ENCODE assay signal across 8 cellular contexts in the genomic region with DNA sequence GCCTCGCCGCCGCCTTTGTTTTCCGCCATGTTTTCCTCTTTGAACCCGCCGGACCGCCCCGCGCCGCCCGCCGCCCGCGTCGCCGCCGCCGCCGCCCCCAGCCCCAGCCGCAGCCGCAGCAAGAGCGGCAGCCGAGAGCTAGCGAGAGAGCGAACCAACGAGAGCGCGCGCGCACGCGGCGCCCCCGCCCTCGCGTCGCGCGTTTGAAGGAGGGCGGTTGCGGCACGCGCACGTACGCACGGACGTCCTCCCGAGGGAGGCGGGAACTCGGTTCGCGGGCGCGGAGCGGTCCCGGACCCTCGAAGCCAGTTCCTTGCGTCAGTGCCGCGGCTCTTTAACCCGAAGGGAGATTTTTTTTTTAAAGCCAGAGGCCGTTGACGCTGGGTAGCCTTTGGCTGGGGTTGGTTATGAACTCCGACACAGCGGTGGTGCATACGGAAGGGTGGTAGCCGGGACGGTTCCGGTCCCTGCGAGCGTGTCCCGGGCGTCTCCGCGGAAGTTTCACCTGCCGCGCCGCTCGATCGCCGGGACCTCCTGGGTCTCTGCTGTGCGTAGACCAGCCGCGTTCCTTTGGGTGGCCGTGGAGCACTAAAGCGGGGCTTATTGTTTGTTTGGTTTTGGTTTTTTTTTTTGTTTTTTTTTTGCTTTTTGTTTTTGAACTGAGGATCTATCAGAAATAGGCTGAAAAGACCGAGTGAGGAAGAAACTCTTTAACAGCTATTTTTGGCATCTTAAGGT. TPM values are rescaled to one million over a fixed set of nuclear protein-coding genes. Genes with fewer than 3 reads are reported as not detected.
A peak's percentile ranks its signal among the peaks of the same experiment; 100 is the strongest.
DNase-seq lines count a peak whose midpoint lies in the region; ATAC-seq and TF ChIP-seq lines count a peak whose summit lies in the region.

Gene TRIM33 (minus strand): TSS at position 156 of the 738 bp plus-strand sequence. CDS start 127 bp downstream, at position 29.

- H3K4me3 Mint-ChIP-seq in dendritic cell treated with granulocyte-macrophage colony-stimulating factor and Interleukin-4, amounts not matched to agents 40 ng/mL and 50 ng/mL, for 4 days = peak within 1 kb of the TSS; percentile 89

- H3K36me3 ChIP-seq in left lung = no peaks in the 10 kb centered on the region

- H3K27me3 Mint-ChIP-seq in dendritic cell treated with granulocyte-macrophage colony-stimulating factor and Interleukin-4, amounts not matched to agents 40 ng/mL and 50 ng/mL, for 4 days = peaks cover 2% of the 10 kb centered on the region

- peak within 1 kb of the TSS; percentile 97 to 98 for H3K27ac ChIP-seq in left lung

- H3K4me1 Mint-ChIP-seq in dendritic cell treated with granulocyte-macrophage colony-stimulating factor and Interleukin-4, amounts not matched to agents 40 ng/mL and 50 ng/mL, for 4 days (ENCODE audit: low read depth) = peaks cover 46% of the 10 kb centered on the region

- H3K36me3 Mint-ChIP-seq in dendritic cell treated with granulocyte-macrophage colony-stimulating factor and Interleukin-4, amounts not matched to agents 40 ng/mL and 50 ng/mL, for 4 days (ENCODE audit: low read depth) = peaks cover 30% of the 10 kb centered on the region

- peaks cover 24 to 38% of the 10 kb centered on the region in 2 donors for H3K4me1 ChIP-seq in left lung

- no peak for TF ChIP-seq CTCF in left lung (IDR thresholded peaks at IDR 0.05)

- H3K27ac Mint-ChIP-seq in dendritic cell treated with granulocyte-macrophage colony-stimulating factor and Interleukin-4, amounts not matched to agents 40 ng/mL and 50 ng/mL, for 4 days = peak within 1 kb of the TSS; percentile 100

- peak; percentile 16 to 91 (median 82) for DNase-seq in C1 segment of cervical spinal cord (lab: John Stamatoyannopoulos, UW)
- DNase-seq in NCI-H526 treated with DMSO at 0.1 percent for 48 hours (lab: John Stamatoyannopoulos, UW) = peak; percentile 79
- peak; percentile 83 to 85 for DNase-seq in activated CD4-positive, alpha-beta T cell treated with anti-CD3 and anti-CD28 coated beads, Interleukin-2, amount 50 U/mL, for 24 hours (ENCODE audit: low read depth in 1 of 2, low spot score in 1 of 2)
- peak; percentile 92 to 98 for DNase-seq in left lung
- peak; percentile 87 for DNase-seq in stimulated activated CD4-positive, alpha-beta T cell treated with anti-CD3 and anti-CD28 coated beads, Interleukin-2, amount 100 ng/mL, for 4 hours (ENCODE audit: low read depth)

- ATAC-seq in GM19351 (IDR thresholded peaks at IDR 0.05; ENCODE audit: unreplicated experiment) = peak; percentile 74
- ATAC-seq in HG03520 (IDR thresholded peaks at IDR 0.05; ENCODE audit: unreplicated experiment) = peak; percentile 71
- ATAC-seq in left lung = peak; percentile 94

- no peaks in the 10 kb centered on the region for H3K9me3 Mint-ChIP-seq in dendritic cell treated with granulocyte-macrophage colony-stimulating factor and Interleukin-4, amounts not matched to agents 40 ng/mL and 50 ng/mL, for 4 days

- H3K9me3 ChIP-seq in left lung = no peaks in the 10 kb centered on the region

- H3K4me3 ChIP-seq in left lung = peak within 1 kb of the TSS; percentile 98

- intact Hi-C loops in dendritic cell treated with granulocyte-macrophage colony-stimulating factor and Interleukin-4, amounts not matched to agents 40 ng/mL and 50 ng/mL, for 4 days (cut with micrococcal nuclease) = loop anchor here (2.0 to 5.0 kb wide), 3 partner anchors 70 to 246 kb away; partner anchors contain the start of genes BCAS2 and CSDE1
- intact Hi-C loops in left lung (cut with DNase I) = no loop called here

- no peaks in the 10 kb centered on the region for H3K27me3 ChIP-seq in left lung

RNA-seq across cellular contexts. Expression of gene TRIM33, which starts in this region (rescaled TPM):
- total RNA-seq in left lung = 10 to 100 TPM; 26.7 to 32.9 TPM

Comparison
In these comparisons a context has a peak if more than half of its experiments do, and no peak if none do; other contexts are left out.
1. Peak in every context shown above with its lines: DNase-seq, ATAC-seq, H3K4me3 ChIP-seq and H3K27ac ChIP-seq.